In genomic region chr6:39059496-39060310, GRCh38 we compare ENCODE assay signal across 1 cellular context.
TF ChIP-seq lines count a peak whose summit lies in the region.

No MANE protein-coding gene starts in this region.

TF ChIP-seq in HEK293, 187 proteins besides CTCF, POLR2A, EP300 and RAD21 (continued from another document and continues in another):
- TF ChIP-seq ZNF280C (tag by site-specific recombination; IDR thresholded peaks at IDR 0.05) (no peak), ZNF114 (tag by site-specific recombination; IDR thresholded peaks at IDR 0.05) (no peak), OVOL3 (tag by site-specific recombination; IDR thresholded peaks at IDR 0.05) (peak; percentile 86), ZNF311 (tag by site-specific recombination; IDR thresholded peaks at IDR 0.05; ENCODE audit: borderline replicate concordance) (no peak), ZNF623 (tag by site-specific recombination; IDR thresholded peaks at IDR 0.05) (no peak), ZNF621 (tag by site-specific recombination; IDR thresholded peaks at IDR 0.05) (no peak), SP7 (tag by site-specific recombination; IDR thresholded peaks at IDR 0.05) (peak; percentile 96), ZNF302 (tag by site-specific recombination; IDR thresholded peaks at IDR 0.05; ENCODE audit: low read depth) (no peak), ZNF23 (tag by site-specific recombination; IDR thresholded peaks at IDR 0.05; ENCODE audit: borderline replicate concordance) (no peak), ZSCAN5A (tag by site-specific recombination; IDR thresholded peaks at IDR 0.05) (no peak; the same call in 1 of the 2 replicates), ZNF658 (tag by site-specific recombination; IDR thresholded peaks at IDR 0.05) (no peak), RBAK (tag by site-specific recombination; IDR thresholded peaks at IDR 0.05) (no peak), ZNF266 (tag by site-specific recombination; IDR thresholded peaks at IDR 0.05; ENCODE audit: low read depth) (no peak), SALL2 (tag by site-specific recombination; IDR thresholded peaks at IDR 0.05; ENCODE audit: borderline replicate concordance) (no peak), ZNF10 (tag by site-specific recombination; IDR thresholded peaks at IDR 0.05) (peak; percentile 52; the same call in 1 of the 2 replicates), ZNF398 (tag by site-specific recombination; IDR thresholded peaks at IDR 0.05) (no peak; the same call in 1 of the 2 replicates), HIC1 (tag by site-specific recombination; IDR thresholded peaks at IDR 0.05) (no peak), REPIN1 (tag by site-specific recombination; IDR thresholded peaks at IDR 0.05; ENCODE audit: low read depth) (no peak), ZBTB26 (tag by site-specific recombination; optimal IDR thresholded peaks at IDR 0.05) (no peak), ZNF792 (tag by site-specific recombination; IDR thresholded peaks at IDR 0.05) (no peak), ZNF514 (tag by site-specific recombination; IDR thresholded peaks at IDR 0.05) (no peak), ZBTB17 (tag by site-specific recombination; IDR thresholded peaks at IDR 0.05) (peak; percentile 58; the same call in 1 of the 2 replicates), ZNF426 (tag by site-specific recombination; IDR thresholded peaks at IDR 0.05) (no peak), ZBTB11 (tag by site-specific recombination; conservative IDR thresholded peaks at IDR 0.05; ENCODE audit: low read depth) (no peak), ZNF132 (tag by site-specific recombination; IDR thresholded peaks at IDR 0.05; ENCODE audit: borderline replicate concordance) (no peak), ZNF501 (tag by site-specific recombination; IDR thresholded peaks at IDR 0.05) (no peak), ZNF416 (tag by site-specific recombination; IDR thresholded peaks at IDR 0.05) (no peak), ZNF561 (tag by site-specific recombination; IDR thresholded peaks at IDR 0.05; ENCODE audit: borderline replicate concordance) (peak; percentile 89), ZNF707 (tag by site-specific recombination; IDR thresholded peaks at IDR 0.05) (no peak), ZBTB10 (tag by site-specific recombination; IDR thresholded peaks at IDR 0.05) (no peak), ATF2 (tag by site-specific recombination; IDR thresholded peaks at IDR 0.05; ENCODE audit: low read depth) (peak; percentile 44; the same call in 1 of the 2 replicates), INSM2 (tag by site-specific recombination; IDR thresholded peaks at IDR 0.05) (no peak), ZXDB (tag by site-specific recombination; IDR thresholded peaks at IDR 0.05) (peak; percentile 84), ZNF350 (tag by site-specific recombination; IDR thresholded peaks at IDR 0.05) (no peak), ZNF223 (tag by site-specific recombination; IDR thresholded peaks at IDR 0.05) (no peak), ZNF248 (tag by site-specific recombination; IDR thresholded peaks at IDR 0.05) (no peak), ZNF16 (tag by site-specific recombination; IDR thresholded peaks at IDR 0.05; ENCODE audit: low read depth) (no peak), HOXC10 (CRISPR knock-in tag; IDR thresholded peaks at IDR 0.05) (no peak), ZNF645 (tag by site-specific recombination; IDR thresholded peaks at IDR 0.05) (peak; percentile 92; the same call in 1 of the 2 replicates), ZNF211 (tag by site-specific recombination; IDR thresholded peaks at IDR 0.05; ENCODE audit: low read depth) (no peak), ZFP37 (tag by site-specific recombination; IDR thresholded peaks at IDR 0.05) (no peak), ZNF560 (tag by site-specific recombination; IDR thresholded peaks at IDR 0.05; ENCODE audit: borderline replicate concordance) (no peak), YY2 (tag by site-specific recombination; IDR thresholded peaks at IDR 0.05) (no peak), ZNF146 (tag by site-specific recombination; IDR thresholded peaks at IDR 0.05) (peak; percentile 55; the same call in 1 of the 2 replicates), ZBTB21 (tag by site-specific recombination; IDR thresholded peaks at IDR 0.05) (no peak)
